ENCODE assay signal across 17 cellular contexts in genomic region chr5:124124711-124125229, GRCh38.
DNase-seq lines count a peak whose midpoint lies in the region; ATAC-seq and TF ChIP-seq lines count a peak whose summit lies in the region.
"Had no signal": no experiment of that assay in that cellular context is flagged by ENCODE, and none has a peak within 500 bp of the region (broad histone marks: within the 10 kb centered on the region; RNA-seq: fewer than 3 reads in every experiment).

No MANE protein-coding gene starts in this region.

- H3K4me1 Mint-ChIP-seq in memory B cell: peaks cover 2% of the 10 kb centered on the region

- H3K36me3 Mint-ChIP-seq in memory B cell: no peaks in the 10 kb centered on the region

- H3K27ac Mint-ChIP-seq in memory B cell: peak overlapping the region; percentile 31
- H3K27ac Mint-ChIP-seq: activated CD8-positive, alpha-beta T cell treated with anti-CD3 and anti-CD28 coated beads, Interleukin-2, amount 10 ng/mL, durations not matched to agents 7 days and 5 days; activated T-helper 1 cell treated with anti-CD3 and anti-CD28 coated beads, Interleukin-12 subunit alpha, Interleukin-12 subunit beta, Interleukin-2, Interleukin-4 antibody, amounts not matched to agents 30 ng/mL and 10 ng/mL and 1 ng/mL, durations not matched to agents 14 hours and 24 hours and 36 hours; stimulated activated naive CD8-positive, alpha-beta T cell treated with anti-CD3 and anti-CD28 coated beads, Interleukin-15, Interleukin-2, amounts not matched to agents 100 ng/mL and 50 ng/mL, for 24 hours had no signal

- CTCF ChIA-PET in GM10248 (lab: Yijun Ruan, JAX): no interaction called here
- CTCF ChIA-PET in RWPE1 (lab: Yijun Ruan, JAX): no interaction called here

- H3K4me1 ChIP-seq in BE2C: peaks cover 43% of the 10 kb centered on the region
- H3K4me1 ChIP-seq: colonic mucosa had no signal

- TF ChIP-seq CTCF in BE2C (IDR thresholded peaks at IDR 0.05; ENCODE audit: low read depth, low read length) (no peak), GM10248 (IDR thresholded peaks at IDR 0.05; ENCODE audit: control extremely low read depth, extremely low read depth, low read depth, missing control alignments) (no peak), RWPE1 (conservative IDR thresholded peaks at IDR 0.05; ENCODE audit: low read depth) (no peak)

- H3K9me3 ChIP-seq in BE2C: no peaks in the 10 kb centered on the region
- H3K9me3 ChIP-seq: adrenal gland, colonic mucosa had no signal

- no peak overlapping the region for H3K4me3 ChIP-seq in BE2C (ENCODE audit: low read depth, low read length)
- H3K4me3 ChIP-seq: adrenal gland, colonic mucosa had no signal

- no peaks in the 10 kb centered on the region for H3K27me3 ChIP-seq in BE2C
- H3K27me3 ChIP-seq: adrenal gland, colonic mucosa had no signal

- no peak overlapping the region for H3K27ac ChIP-seq in RWPE1
- H3K27ac ChIP-seq: adrenal gland, colonic mucosa, parathyroid adenoma had no signal

- no peaks in the 10 kb centered on the region for H3K9me3 Mint-ChIP-seq in memory B cell
- H3K9me3 Mint-ChIP-seq: stimulated activated naive CD8-positive, alpha-beta T cell treated with anti-CD3 and anti-CD28 coated beads, Interleukin-15, Interleukin-2, amounts not matched to agents 100 ng/mL and 50 ng/mL, for 24 hours had no signal

- in situ Hi-C loops in KBM-7 (cut with MboI; ENCODE audit: low pct_unique_long_range_greater_than_20kb, low sequenced_read_pairs): no loop called here

- DNase-seq in BE2C (peak; percentile 56), NCI-H1694 (lab: John Stamatoyannopoulos, UW) (peak; percentile 69), amniotic epithelial cell (ENCODE audit: low read depth) (peak; percentile 53), memory B cell (ENCODE audit: low spot score in 2 of 2) (no peak), GM10248 (ENCODE audit: extremely low spot score) (no peak), KBM-7 (no peak), NCI-H2227 (lab: John Stamatoyannopoulos, UW; ENCODE audit: unreplicated experiment) (no peak), RWPE1 (ENCODE audit: low spot score) (no peak)
- DNase-seq: ACHN; activated CD8-positive, alpha-beta T cell treated with anti-CD3 and anti-CD28 coated beads, Interleukin-2, amount 10 ng/mL, durations not matched to agents 7 days and 5 days; adrenal gland; colonic mucosa; H7; head of caudate nucleus had no signal

- POLR2A ChIA-PET in GM10248 (lab: Yijun Ruan, JAX) (no interaction called here), RWPE1 (lab: Yijun Ruan, JAX; ENCODE audit: low non-redundant PET) (no interaction called here)

- H3K27me3 Mint-ChIP-seq in memory B cell: no peaks in the 10 kb centered on the region
- H3K27me3 Mint-ChIP-seq: stimulated activated naive CD8-positive, alpha-beta T cell treated with anti-CD3 and anti-CD28 coated beads, Interleukin-15, Interleukin-2, amounts not matched to agents 100 ng/mL and 50 ng/mL, for 24 hours had no signal

- H3K36me3 ChIP-seq in BE2C: no peaks in the 10 kb centered on the region
- H3K36me3 ChIP-seq: adrenal gland, colonic mucosa had no signal

- H3K4me3 Mint-ChIP-seq in memory B cell: no peak overlapping the region
- H3K4me3 Mint-ChIP-seq: activated CD8-positive, alpha-beta T cell treated with anti-CD3 and anti-CD28 coated beads, Interleukin-2, amount 10 ng/mL, durations not matched to agents 7 days and 5 days; activated T-helper 1 cell treated with anti-CD3 and anti-CD28 coated beads, Interleukin-12 subunit alpha, Interleukin-12 subunit beta, Interleukin-2, Interleukin-4 antibody, amounts not matched to agents 30 ng/mL and 10 ng/mL and 1 ng/mL, durations not matched to agents 14 hours and 24 hours and 36 hours; stimulated activated naive CD8-positive, alpha-beta T cell treated with anti-CD3 and anti-CD28 coated beads, Interleukin-15, Interleukin-2, amounts not matched to agents 100 ng/mL and 50 ng/mL, for 24 hours had no signal

- no peak for ATAC-seq in memory B cell (ENCODE audit: low read depth)
- ATAC-seq: activated CD8-positive, alpha-beta T cell treated with anti-CD3 and anti-CD28 coated beads, Interleukin-2, amount 10 ng/mL, durations not matched to agents 7 days and 5 days had no signal

Comparison
In these comparisons a context has a peak if more than half of its experiments do, and no peak if none do; other contexts are left out.
1. DNase-seq: peak in BE2C (single experiment), NCI-H1694 (single experiment) and amniotic epithelial cell (single experiment); none in memory B cell (0 of 2), GM10248 (single experiment), KBM-7 (single experiment), NCI-H2227 (single experiment) and RWPE1 (single experiment).